ENCODE assay signal across 9 cellular contexts in the genomic region with DNA sequence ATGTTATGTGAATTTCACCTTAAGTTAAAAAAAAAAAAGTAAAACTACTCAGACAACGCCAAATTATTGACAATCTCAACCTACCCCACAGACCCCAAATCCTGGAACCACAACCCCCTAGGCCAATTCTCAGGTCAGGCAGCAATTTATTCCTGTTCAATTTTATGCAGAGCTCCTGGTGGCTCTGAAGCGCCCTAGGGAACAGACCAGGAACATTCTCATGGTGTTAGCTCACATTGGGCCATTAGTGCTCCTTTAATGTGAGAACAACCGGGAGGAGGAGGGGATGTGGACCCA. TPM values are rescaled to one million over a fixed set of nuclear protein-coding genes. Genes with fewer than 3 reads are reported as not detected.
DNase-seq lines count a peak whose midpoint lies in the region; ATAC-seq, FAIRE-seq and TF ChIP-seq lines count a peak whose summit lies in the region.
"Had no signal": no experiment of that assay in that cellular context is flagged by ENCODE, and none has a peak within 500 bp of the region (broad histone marks: within the 10 kb centered on the region; RNA-seq: fewer than 3 reads in every experiment).

No MANE protein-coding gene starts in this region.

- in situ Hi-C loops in HepG2 (cut with HindIII; ENCODE audit: extremely low pct_ligation_motif_present, low pct_unique_long_range_greater_than_20kb) = no loop called here

- TF ChIP-seq POLR2A in HepG2 (IDR thresholded peaks at IDR 0.05; ENCODE audit: insufficient read depth in 1 of 2, low read depth in 2 of 2, low read length in 2 of 2) = no peak

- TF ChIP-seq EP300 in HepG2 (IDR thresholded peaks at IDR 0.05; ENCODE audit: low read depth in 2 of 2, low read length in 2 of 2) (no peak), HepG2 (CRISPR knock-in tag; IDR thresholded peaks at IDR 0.05; ENCODE audit: borderline replicate concordance) (no peak)

- TF ChIP-seq CTCF in HepG2 (CRISPR knock-in tag; IDR thresholded peaks at IDR 0.05) = no peak

- peaks cover 16% of the 10 kb centered on the region for H3K4me1 Mint-ChIP-seq in activated CD4-positive, alpha-beta T cell treated with anti-CD3 and anti-CD28 coated beads, Interleukin-2, amount 10 ng/mL, durations not matched to agents 24 days and 14 days

- H3K27ac Mint-ChIP-seq in activated CD4-positive, alpha-beta T cell treated with anti-CD3 and anti-CD28 coated beads, Interleukin-2, amount 10 ng/mL, durations not matched to agents 24 days and 14 days = peak overlapping the region; percentile 78

- ATAC-seq in HepG2 = no peak
- no peak for ATAC-seq in HG03280 (IDR thresholded peaks at IDR 0.05; ENCODE audit: unreplicated experiment)

- peaks cover 33% of the 10 kb centered on the region for H3K4me1 ChIP-seq in HepG2 (ENCODE audit: insufficient read depth, low read length)
- peaks cover 7% of the 10 kb centered on the region for H3K4me1 ChIP-seq in thymus (ENCODE audit: control insufficient read depth, insufficient read depth, low read length)

- FAIRE-seq in HepG2 (lab: Jason Lieb, UNC) = no peak
- FAIRE-seq: endometrium had no signal

- no peak for DNase-seq in activated CD4-positive, alpha-beta T cell treated with anti-CD3 and anti-CD28 coated beads, Interleukin-2, amount 10 ng/mL, durations not matched to agents 24 days and 14 days
- no peak for DNase-seq in activated CD4-positive, alpha-beta T cell treated with anti-CD3 and anti-CD28 coated beads for 4 hours
- peak; percentile 3 for DNase-seq in amniotic epithelial cell (ENCODE audit: low read depth)
- DNase-seq in HepG2 (ENCODE audit: low spot score) = no peak
- no peak for DNase-seq in NOMO-1 treated with dmso at 0.1 percent for 144 hours (lab: John Stamatoyannopoulos, UW; ENCODE audit: unreplicated experiment)
- DNase-seq in dermis blood vessel endothelial cell = no peak

- 22% methylated on average over 2 of the region's 3 CpGs for WGBS in HepG2 (ENCODE audit: low lambda C conversion rate)
- 65% methylated on average over 3 of the region's 3 CpGs for WGBS in thymus

- no peak for TF ChIP-seq RAD21 in HepG2 (CRISPR knock-in tag; IDR thresholded peaks at IDR 0.05)

- H3K27me3 Mint-ChIP-seq in activated CD4-positive, alpha-beta T cell treated with anti-CD3 and anti-CD28 coated beads, Interleukin-2, amount 10 ng/mL, durations not matched to agents 24 days and 14 days = peaks cover 24% of the 10 kb centered on the region

- no peaks in the 10 kb centered on the region for H3K9me3 Mint-ChIP-seq in activated CD4-positive, alpha-beta T cell treated with anti-CD3 and anti-CD28 coated beads, Interleukin-2, amount 10 ng/mL, durations not matched to agents 24 days and 14 days

- H4K20me1 ChIP-seq in HepG2 (ENCODE audit: insufficient read depth, low read length) = no peaks in the 10 kb centered on the region

- no peaks in the 10 kb centered on the region for H3K79me2 ChIP-seq in HepG2 (ENCODE audit: insufficient read depth, low read length)

- peaks cover under 1% of the 10 kb centered on the region for H3K36me3 Mint-ChIP-seq in activated CD4-positive, alpha-beta T cell treated with anti-CD3 and anti-CD28 coated beads, Interleukin-2, amount 10 ng/mL, durations not matched to agents 24 days and 14 days (ENCODE audit: low read depth)

- H3K27me3 ChIP-seq in HepG2 (ENCODE audit: control insufficient read depth in 1 of 2, insufficient read depth in 2 of 2, low read length in 2 of 2) = peaks cover 0 to 3% of the 10 kb centered on the region in 2 experiments; a peak in 2 of 5 replicates
- H3K27me3 ChIP-seq in thymus (ENCODE audit: control insufficient read depth, insufficient read depth) = peaks cover 28% of the 10 kb centered on the region

- BruUV-seq in HepG2 (replicated peaks; lab: Mats Ljungman, UMichigan) = no TSS peak

- CTCF ChIA-PET in HepG2 (lab: Yijun Ruan, JAX; ENCODE audit: low intra/inter-chr PET ratio, low total read pairs) = no interaction called here

- H3K4me2 ChIP-seq in HepG2 (ENCODE audit: low read depth, low read length) = peak overlapping the region; percentile 80

- no peak overlapping the region for H3K9ac ChIP-seq in HepG2 (ENCODE audit: insufficient read depth, low read depth, low read length)

- H3K4me3 Mint-ChIP-seq in activated CD4-positive, alpha-beta T cell treated with anti-CD3 and anti-CD28 coated beads, Interleukin-2, amount 10 ng/mL, durations not matched to agents 24 days and 14 days = peak overlapping the region; percentile 84

- H3K27ac ChIP-seq in HepG2 (ENCODE audit: extremely low read length, insufficient read depth, low read length) (no peak overlapping the region), thymus (ENCODE audit: low read depth) (no peak overlapping the region)

- intact Hi-C loops in activated CD4-positive, alpha-beta T cell treated with anti-CD3 and anti-CD28 coated beads, Interleukin-2, amount 10 ng/mL, durations not matched to agents 24 days and 14 days (cut with micrococcal nuclease) = loop anchor here (1.0 kb wide), 2 partner anchors 12 to 70 kb away; a partner anchor contains a TSS
- intact Hi-C loops in HepG2 (cut with micrococcal nuclease; ENCODE audit: unreplicated experiment) = no loop called here

- H2AFZ ChIP-seq in HepG2 (ENCODE audit: low read length) = peak overlapping the region; percentile 36

- H3K36me3 ChIP-seq in HepG2 (replicated peaks in 1 of 2; ENCODE audit: control insufficient read depth in 1 of 2, insufficient read depth in 2 of 2, low read length in 2 of 2) (no peaks in the 10 kb centered on the region), thymus (ENCODE audit: control insufficient read depth, insufficient read depth) (no peaks in the 10 kb centered on the region)

- POLR2A ChIA-PET in HepG2 (lab: Yijun Ruan, JAX) = no interaction called here

- H3K9me3 ChIP-seq in HepG2 (ENCODE audit: low read length) (no peaks in the 10 kb centered on the region), thymus (ENCODE audit: control insufficient read depth) (no peaks in the 10 kb centered on the region)

- H3K4me3 ChIP-seq in HepG2 (replicated peaks in 1 of 3; ENCODE audit: insufficient read depth in 1 of 3, low read depth in 2 of 3, low read length in 3 of 3) (peak overlapping the region; percentile 67 to 78 (median 78)), thymus (ENCODE audit: low read length) (peak overlapping the region; percentile 54)

TF ChIP-seq in HepG2, 621 proteins besides CTCF, POLR2A, EP300 and RAD21 (continues in another document):
- no peak for TF ChIP-seq PAWR (CRISPR knock-in tag; IDR thresholded peaks at IDR 0.05; ENCODE audit: borderline replicate concordance)
- no peak for TF ChIP-seq ZNF780A (CRISPR knock-in tag; IDR thresholded peaks at IDR 0.05)
- TF ChIP-seq HNF4A (CRISPR knock-in tag; IDR thresholded peaks at IDR 0.05) = no peak
- no peak for TF ChIP-seq REPIN1 (CRISPR knock-in tag; IDR thresholded peaks at IDR 0.05; ENCODE audit: borderline replicate concordance, low read depth)
- TF ChIP-seq, protein P1, sequence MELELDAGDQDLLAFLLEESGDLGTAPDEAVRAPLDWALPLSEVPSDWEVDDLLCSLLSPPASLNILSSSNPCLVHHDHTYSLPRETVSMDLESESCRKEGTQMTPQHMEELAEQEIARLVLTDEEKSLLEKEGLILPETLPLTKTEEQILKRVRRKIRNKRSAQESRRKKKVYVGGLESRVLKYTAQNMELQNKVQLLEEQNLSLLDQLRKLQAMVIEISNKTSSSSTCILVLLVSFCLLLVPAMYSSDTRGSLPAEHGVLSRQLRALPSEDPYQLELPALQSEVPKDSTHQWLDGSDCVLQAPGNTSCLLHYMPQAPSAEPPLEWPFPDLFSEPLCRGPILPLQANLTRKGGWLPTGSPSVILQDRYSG (CRISPR knock-in tag; IDR thresholded peaks at IDR 0.05) = no peak
- no peak for TF ChIP-seq ZNF124 (CRISPR knock-in tag; IDR thresholded peaks at IDR 0.05)
- no peak for TF ChIP-seq ZKSCAN5 (CRISPR knock-in tag; IDR thresholded peaks at IDR 0.05)
- TF ChIP-seq, protein P2, sequence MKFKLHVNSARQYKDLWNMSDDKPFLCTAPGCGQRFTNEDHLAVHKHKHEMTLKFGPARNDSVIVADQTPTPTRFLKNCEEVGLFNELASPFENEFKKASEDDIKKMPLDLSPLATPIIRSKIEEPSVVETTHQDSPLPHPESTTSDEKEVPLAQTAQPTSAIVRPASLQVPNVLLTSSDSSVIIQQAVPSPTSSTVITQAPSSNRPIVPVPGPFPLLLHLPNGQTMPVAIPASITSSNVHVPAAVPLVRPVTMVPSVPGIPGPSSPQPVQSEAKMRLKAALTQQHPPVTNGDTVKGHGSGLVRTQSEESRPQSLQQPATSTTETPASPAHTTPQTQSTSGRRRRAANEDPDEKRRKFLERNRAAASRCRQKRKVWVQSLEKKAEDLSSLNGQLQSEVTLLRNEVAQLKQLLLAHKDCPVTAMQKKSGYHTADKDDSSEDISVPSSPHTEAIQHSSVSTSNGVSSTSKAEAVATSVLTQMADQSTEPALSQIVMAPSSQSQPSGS (CRISPR knock-in tag; IDR thresholded peaks at IDR 0.05) = no peak
- TF ChIP-seq CC2D1A (CRISPR knock-in tag; IDR thresholded peaks at IDR 0.05) = no peak

RNA-seq across cellular contexts. Expression of a gene that starts 0.4 kb away (rescaled TPM):
- 10.4 and 10.7 TPM in 2 replicates for total RNA-seq in activated CD4-positive, alpha-beta T cell treated with anti-CD3 and anti-CD28 coated beads, Interleukin-2, amount 10 ng/mL, durations not matched to agents 24 days and 14 days
- total RNA-seq in HepG2 (2016; rRNA removed; fragmentation: Illumina TruSeq; extraction: Trizol) (5.9 and 13.1 TPM in 2 replicates), dermis blood vessel endothelial cell (45.8 and 53.9 TPM in 2 replicates)
- total RNA-seq in HepG2 (2016; cell fraction: cytosol; rRNA removed; fragmentation: Illumina TruSeq; extraction: Trizol; ENCODE audit: low read depth) = 4.8 and 5.9 TPM in 2 replicates
- 6.9 and 11.6 TPM in 2 replicates for total RNA-seq in HepG2 (2016; cell fraction: insoluble cytoplasmic fraction; rRNA removed; fragmentation: Illumina TruSeq; extraction: Trizol)
- total RNA-seq in HepG2 (2016; cell fraction: membrane; rRNA removed; fragmentation: Illumina TruSeq; extraction: Trizol) = 7.6 and 8.3 TPM in 2 replicates
- 12.6 and 13.3 TPM in 2 replicates for total RNA-seq in HepG2 (2016; cell fraction: nucleus; rRNA removed; fragmentation: Illumina TruSeq; extraction: Trizol)
- polyA plus RNA-seq in HepG2 (2011; rRNA removed) (5.9 and 11.1 TPM in 2 replicates), thymus (7.5 TPM)
- 6.9 and 7.2 TPM in 2 replicates for polyA plus RNA-seq in HepG2 (2011; cell fraction: cytosol; rRNA removed)
- 15.6 and 17.7 TPM in 2 replicates for polyA plus RNA-seq in HepG2 (2011; cell fraction: nucleus; rRNA removed)
- polyA plus RNA-seq in HepG2 (2012) = 3.6 and 4.6 TPM in 2 replicates
- 3.9 TPM in 2 replicates for polyA plus RNA-seq in HepG2 (2016; cell fraction: cytosol; fragmentation: Illumina TruSeq; extraction: Trizol; ENCODE audit: low read depth)
- 4.8 and 5.0 TPM in 2 replicates for polyA plus RNA-seq in HepG2 (2016; cell fraction: insoluble cytoplasmic fraction; fragmentation: Illumina TruSeq; extraction: Trizol; ENCODE audit: low read depth)
- polyA plus RNA-seq in HepG2 (2016; cell fraction: membrane; fragmentation: Illumina TruSeq; extraction: Trizol; ENCODE audit: low read depth) = 5.7 and 6.0 TPM in 2 replicates
- polyA plus RNA-seq in HepG2 (2016; cell fraction: nucleus; fragmentation: Illumina TruSeq; extraction: Trizol; ENCODE audit: insufficient read depth, low read depth) = 17.4 and 20.1 TPM in 2 replicates
- 21.7 and 55.4 TPM in 2 replicates for polyA minus RNA-seq in HepG2 (2011; rRNA and poly(A)+ RNA removed; ENCODE audit: low replicate concordance)
- polyA minus RNA-seq in HepG2 (2011; cell fraction: cytosol; rRNA and poly(A)+ RNA removed) = 3.9 and 5.3 TPM in 2 replicates
- 10.3 and 12.7 TPM in 2 replicates for polyA minus RNA-seq in HepG2 (2011; cell fraction: nucleus; rRNA and poly(A)+ RNA removed)
